Comparison of ENCODE assay signal across 1 cellular context in genomic region chr10:31031666-31032514, GRCh38.
TF ChIP-seq lines count a peak whose summit lies in the region.

A gene with protein sequence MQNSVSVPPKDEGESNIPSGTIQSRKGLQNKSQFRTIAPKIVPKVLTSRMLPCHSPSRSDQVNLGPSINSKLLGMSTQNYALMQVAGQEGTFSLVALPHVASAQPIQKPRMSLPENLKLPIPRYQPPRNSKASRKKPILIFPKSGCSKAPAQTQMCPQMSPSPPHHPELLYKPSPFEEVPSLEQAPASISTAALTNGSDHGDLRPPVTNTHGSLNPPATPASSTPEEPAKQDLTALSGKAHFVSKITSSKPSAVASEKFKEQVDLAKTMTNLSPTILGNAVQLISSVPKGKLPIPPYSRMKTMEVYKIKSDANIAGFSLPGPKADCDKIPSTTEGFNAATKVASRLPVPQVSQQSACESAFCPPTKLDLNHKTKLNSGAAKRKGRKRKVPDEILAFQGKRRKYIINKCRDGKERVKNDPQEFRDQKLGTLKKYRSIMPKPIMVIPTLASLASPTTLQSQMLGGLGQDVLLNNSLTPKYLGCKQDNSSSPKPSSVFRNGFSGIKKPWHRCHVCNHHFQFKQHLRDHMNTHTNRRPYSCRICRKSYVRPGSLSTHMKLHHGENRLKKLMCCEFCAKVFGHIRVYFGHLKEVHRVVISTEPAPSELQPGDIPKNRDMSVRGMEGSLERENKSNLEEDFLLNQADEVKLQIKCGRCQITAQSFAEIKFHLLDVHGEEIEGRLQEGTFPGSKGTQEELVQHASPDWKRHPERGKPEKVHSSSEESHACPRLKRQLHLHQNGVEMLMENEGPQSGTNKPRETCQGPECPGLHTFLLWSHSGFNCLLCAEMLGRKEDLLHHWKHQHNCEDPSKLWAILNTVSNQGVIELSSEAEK (minus strand): TSS chr10:31031865. CDS start chr10:30877034, 154,831 bp downstream.

TF ChIP-seq in HepG2, 621 proteins besides CTCF, POLR2A, EP300 and RAD21 (continued from another document and continues in another):
- TF ChIP-seq ZNF276 (CRISPR knock-in tag; IDR thresholded peaks at IDR 0.05; ENCODE audit: low read depth), result peak; percentile 44; the same call in 1 of the 2 replicates
- TF ChIP-seq, protein P1, sequence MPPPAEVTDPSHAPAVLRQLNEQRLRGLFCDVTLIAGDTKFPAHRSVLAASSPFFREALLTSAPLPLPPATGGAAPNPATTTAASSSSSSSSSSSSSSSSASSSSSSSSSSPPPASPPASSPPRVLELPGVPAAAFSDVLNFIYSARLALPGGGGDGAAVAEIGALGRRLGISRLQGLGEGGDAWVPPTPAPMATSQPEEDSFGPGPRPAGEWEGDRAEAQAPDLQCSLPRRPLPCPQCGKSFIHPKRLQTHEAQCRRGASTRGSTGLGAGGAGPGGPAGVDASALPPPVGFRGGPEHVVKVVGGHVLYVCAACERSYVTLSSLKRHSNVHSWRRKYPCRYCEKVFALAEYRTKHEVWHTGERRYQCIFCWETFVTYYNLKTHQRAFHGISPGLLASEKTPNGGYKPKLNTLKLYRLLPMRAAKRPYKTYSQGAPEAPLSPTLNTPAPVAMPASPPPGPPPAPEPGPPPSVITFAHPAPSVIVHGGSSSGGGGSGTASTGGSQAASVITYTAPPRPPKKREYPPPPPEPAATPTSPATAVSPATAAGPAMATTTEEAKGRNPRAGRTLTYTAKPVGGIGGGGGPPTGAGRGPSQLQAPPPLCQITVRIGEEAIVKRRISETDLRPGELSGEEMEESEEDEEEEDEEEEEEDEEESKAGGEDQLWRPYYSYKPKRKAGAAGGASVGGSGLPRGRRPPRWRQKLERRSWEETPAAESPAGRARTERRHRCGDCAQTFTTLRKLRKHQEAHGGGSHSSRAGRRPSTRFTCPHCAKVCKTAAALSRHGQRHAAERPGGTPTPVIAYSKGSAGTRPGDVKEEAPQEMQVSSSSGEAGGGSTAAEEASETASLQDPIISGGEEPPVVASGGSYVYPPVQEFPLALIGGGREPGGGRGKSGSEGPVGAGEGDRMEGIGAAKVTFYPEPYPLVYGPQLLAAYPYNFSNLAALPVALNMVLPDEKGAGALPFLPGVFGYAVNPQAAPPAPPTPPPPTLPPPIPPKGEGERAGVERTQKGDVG (CRISPR knock-in tag; IDR thresholded peaks at IDR 0.05; ENCODE audit: borderline replicate concordance), result peak; percentile 23; the same call in 1 of the 2 replicates
- peak; percentile 49; the same call in 1 of the 2 replicates for TF ChIP-seq ZNF580 (CRISPR knock-in tag; IDR thresholded peaks at IDR 0.05; ENCODE audit: borderline replicate concordance, low read depth)
- no peak for TF ChIP-seq NCOA2 (CRISPR knock-in tag; IDR thresholded peaks at IDR 0.05)
- peak; percentile 78; the same call in 1 of the 2 replicates for TF ChIP-seq ZNF546 (CRISPR knock-in tag; conservative IDR thresholded peaks at IDR 0.05)
- TF ChIP-seq ZSCAN25 (CRISPR knock-in tag; IDR thresholded peaks at IDR 0.05), result no peak
- TF ChIP-seq ZNF225 (CRISPR knock-in tag; IDR thresholded peaks at IDR 0.05), result peak; percentile 6; the same call in 1 of the 2 replicates
- 0 out of 2 replicates have a peak, but pooled peaks have one; percentile 33 for TF ChIP-seq NKX3-1 (CRISPR knock-in tag; IDR thresholded peaks at IDR 0.05)
- TF ChIP-seq ZNF143 (CRISPR knock-in tag; IDR thresholded peaks at IDR 0.05), result peak; percentile 12; the same call in 1 of the 2 replicates
- peak; percentile 86 for TF ChIP-seq BORCS8-MEF2B (CRISPR knock-in tag; IDR thresholded peaks at IDR 0.05)
- TF ChIP-seq GMEB1 (CRISPR knock-in tag; IDR thresholded peaks at IDR 0.05; ENCODE audit: borderline replicate concordance), result peak; percentile 71; the same call in 1 of the 2 replicates
- TF ChIP-seq ATF1 (CRISPR knock-in tag; IDR thresholded peaks at IDR 0.05), result peak; percentile 72
- 0 out of 2 replicates have a peak, but pooled peaks have one; percentile 78 for TF ChIP-seq ZBTB34 (CRISPR knock-in tag; IDR thresholded peaks at IDR 0.05)
- TF ChIP-seq ZNF687 (CRISPR knock-in tag; IDR thresholded peaks at IDR 0.05), result peak; percentile 94
- no peak for TF ChIP-seq STAT5B (CRISPR knock-in tag; IDR thresholded peaks at IDR 0.05)
- peak; percentile 70; the same call in 1 of the 2 replicates for TF ChIP-seq JUN (CRISPR knock-in tag; IDR thresholded peaks at IDR 0.05)
- TF ChIP-seq ZSCAN31 (CRISPR knock-in tag; IDR thresholded peaks at IDR 0.05; ENCODE audit: low read depth), result peak; percentile 19; the same call in 1 of the 2 replicates
- peak; percentile 36 for TF ChIP-seq YY1 (IDR thresholded peaks at IDR 0.05; ENCODE audit: insufficient read depth, insufficient replicate concordance, low read depth, low read length)
- peak; percentile 87; the same call in 1 of the 2 replicates for TF ChIP-seq ARID2 (CRISPR knock-in tag; IDR thresholded peaks at IDR 0.05; ENCODE audit: borderline replicate concordance)
- no peak for TF ChIP-seq MEF2D (CRISPR knock-in tag; IDR thresholded peaks at IDR 0.05)
- TF ChIP-seq ZNF460 (CRISPR knock-in tag; IDR thresholded peaks at IDR 0.05; ENCODE audit: borderline replicate concordance), result no peak
- TF ChIP-seq ZNF891 (CRISPR knock-in tag; IDR thresholded peaks at IDR 0.05), result 0 out of 2 replicates have a peak, but pooled peaks have one; percentile 45
- TF ChIP-seq SIN3B (IDR thresholded peaks at IDR 0.05; ENCODE audit: low read length), result no peak
- no peak for TF ChIP-seq PHF5A (CRISPR knock-in tag; IDR thresholded peaks at IDR 0.05; ENCODE audit: low read depth, unreplicated experiment)
- TF ChIP-seq KMT2A (CRISPR knock-in tag; IDR thresholded peaks at IDR 0.05), result 0 out of 2 replicates have a peak, but pooled peaks have one; percentile 50
- no peak; the same call in 1 of the 2 replicates for TF ChIP-seq ELF1 (CRISPR knock-in tag; IDR thresholded peaks at IDR 0.05)
- TF ChIP-seq ZNF572 (CRISPR knock-in tag; IDR thresholded peaks at IDR 0.05), result 0 out of 2 replicates have a peak, but pooled peaks have one; percentile 49
- TF ChIP-seq NFE2L2 (IDR thresholded peaks at IDR 0.05; ENCODE audit: low read length), result no peak
- TF ChIP-seq ZNF674 (CRISPR knock-in tag; IDR thresholded peaks at IDR 0.05; ENCODE audit: low read depth), result no peak
- TF ChIP-seq ZHX1 (CRISPR knock-in tag; IDR thresholded peaks at IDR 0.05; ENCODE audit: low read depth), result peak; percentile 74; the same call in 1 of the 2 replicates
- peak; percentile 78 for TF ChIP-seq SALL1 (CRISPR knock-in tag; IDR thresholded peaks at IDR 0.05)
- no peak; the same call in 1 of the 2 replicates for TF ChIP-seq NRL (CRISPR knock-in tag; IDR thresholded peaks at IDR 0.05; ENCODE audit: borderline replicate concordance)
- TF ChIP-seq ZBTB8A (CRISPR knock-in tag; IDR thresholded peaks at IDR 0.05; ENCODE audit: borderline replicate concordance, low read depth), result no peak
- TF ChIP-seq ESRRA (CRISPR knock-in tag; IDR thresholded peaks at IDR 0.05; ENCODE audit: low read depth), result no peak; the same call in 1 of the 2 replicates
- no peak for TF ChIP-seq ZNF30 (CRISPR knock-in tag; IDR thresholded peaks at IDR 0.05)
- TF ChIP-seq RARA (CRISPR knock-in tag; IDR thresholded peaks at IDR 0.05), result 0 out of 2 replicates have a peak, but pooled peaks have one; percentile 5
- no peak for TF ChIP-seq ZSCAN30 (CRISPR knock-in tag; IDR thresholded peaks at IDR 0.05)
- 0 out of 2 replicates have a peak, but pooled peaks have one; percentile 17 for TF ChIP-seq SNAI1 (CRISPR knock-in tag; IDR thresholded peaks at IDR 0.05; ENCODE audit: borderline replicate concordance)
- TF ChIP-seq, protein P2, sequence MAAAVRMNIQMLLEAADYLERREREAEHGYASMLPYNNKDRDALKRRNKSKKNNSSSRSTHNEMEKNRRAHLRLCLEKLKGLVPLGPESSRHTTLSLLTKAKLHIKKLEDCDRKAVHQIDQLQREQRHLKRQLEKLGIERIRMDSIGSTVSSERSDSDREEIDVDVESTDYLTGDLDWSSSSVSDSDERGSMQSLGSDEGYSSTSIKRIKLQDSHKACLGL (CRISPR knock-in tag; IDR thresholded peaks at IDR 0.05), result peak; percentile 75; the same call in 1 of the 2 replicates
- TF ChIP-seq ZFP36 (IDR thresholded peaks at IDR 0.05; ENCODE audit: borderline replicate concordance, low read depth, low read length, partially characterized antibody), result no peak
- peak; percentile 75 for TF ChIP-seq ZNF790 (CRISPR knock-in tag; IDR thresholded peaks at IDR 0.05; ENCODE audit: borderline replicate concordance)
- TF ChIP-seq ZFP37 (CRISPR knock-in tag; IDR thresholded peaks at IDR 0.05; ENCODE audit: borderline replicate concordance), result 0 out of 2 replicates have a peak, but pooled peaks have one; percentile 68
- TF ChIP-seq SMAD3 (CRISPR knock-in tag; IDR thresholded peaks at IDR 0.05), result no peak
- TF ChIP-seq ZNF879 (CRISPR knock-in tag; IDR thresholded peaks at IDR 0.05), result no peak; the same call in 1 of the 2 replicates
- no peak; the same call in 1 of the 2 replicates for TF ChIP-seq TEAD2 (CRISPR knock-in tag; IDR thresholded peaks at IDR 0.05)
